8 cellular contexts compared by ENCODE assay signal in genomic region chr12:120470150-120470817, GRCh38. TPM values are rescaled to one million over a fixed set of nuclear protein-coding genes. Genes with fewer than 3 reads are reported as not detected.
A peak's percentile ranks its signal among the peaks of the same experiment; 100 is the strongest.
DNase-seq lines count a peak whose midpoint lies in the region; ATAC-seq, FAIRE-seq and TF ChIP-seq lines count a peak whose summit lies in the region.

No MANE protein-coding gene starts in this region.

- FAIRE-seq in D721Med (lab: Jason Lieb, UNC), result no peak

- TF ChIP-seq CTCF in WI38 (IDR thresholded peaks at IDR 0.05; ENCODE audit: low read depth, low read length) (no peak), glutamatergic neuron (IDR thresholded peaks at IDR 0.05; ENCODE audit: partially characterized antibody, unreplicated experiment) (no peak), D721Med (IDR thresholded peaks at IDR 0.05; ENCODE audit: insufficient read depth, missing control alignments) (no peak)

- H3K27ac Mint-ChIP-seq in glutamatergic neuron (ENCODE audit: unreplicated experiment), result peak overlapping the region; percentile 36

- H3K4me3 ChIP-seq in WI38 (ENCODE audit: low read depth, low read length), result peak overlapping the region; percentile 60

- H3K9me3 Mint-ChIP-seq in glutamatergic neuron (ENCODE audit: unreplicated experiment), result no peaks in the 10 kb centered on the region

- peaks cover 12% of the 10 kb centered on the region for H3K4me1 Mint-ChIP-seq in glutamatergic neuron (ENCODE audit: low read depth, unreplicated experiment)

- ATAC-seq in HG03159 (IDR thresholded peaks at IDR 0.05; ENCODE audit: unreplicated experiment) (peak; percentile 8), sciatic nerve (peak; percentile 54)

- peak; percentile 42 for DNase-seq in NCI-H146 (lab: John Stamatoyannopoulos, UW)
- no peak for DNase-seq in NCI-H146 treated with DMSO at 0.1 percent for 48 hours (lab: John Stamatoyannopoulos, UW; ENCODE audit: unreplicated experiment)
- no peak for DNase-seq in glutamatergic neuron
- no peak for DNase-seq in sciatic nerve (ENCODE audit: low spot score)
- DNase-seq in D721Med (ENCODE audit: insufficient read length, low spot score), result no peak
- no peak for DNase-seq in central memory CD4-positive, alpha-beta T cell

- H3K36me3 Mint-ChIP-seq in glutamatergic neuron (ENCODE audit: unreplicated experiment), result no peaks in the 10 kb centered on the region

- peak overlapping the region; percentile 96 for H3K4me3 Mint-ChIP-seq in glutamatergic neuron (ENCODE audit: unreplicated experiment)

- peaks cover 5% of the 10 kb centered on the region for H3K27me3 Mint-ChIP-seq in glutamatergic neuron (ENCODE audit: unreplicated experiment)

- intact Hi-C loops in sciatic nerve (cut with DNase I), result no loop called here

RNA-seq across cellular contexts. Expression of gene SRSF9, which starts 0.7 kb away (rescaled TPM):
- total RNA-seq in glutamatergic neuron (ENCODE audit: unreplicated experiment) (210 TPM), sciatic nerve (99.2 TPM)

RNA-seq across cellular contexts. Expression of gene GATC, which starts 24.0 kb away (rescaled TPM):
- total RNA-seq in glutamatergic neuron (ENCODE audit: unreplicated experiment), result 16.8 TPM
- total RNA-seq in sciatic nerve, result 26.6 TPM

RNA-seq across cellular contexts. Expression of gene TRIAP1, which starts 24.1 kb away (rescaled TPM):
- 25.2 TPM for total RNA-seq in glutamatergic neuron (ENCODE audit: unreplicated experiment)
- total RNA-seq in sciatic nerve, result 12.9 TPM

RNA-seq across cellular contexts. Expression of gene DYNLL1, which starts 25.6 kb away (rescaled TPM):
- total RNA-seq in glutamatergic neuron (ENCODE audit: unreplicated experiment) (403 TPM), sciatic nerve (431 TPM)

RNA-seq across cellular contexts. Expression of gene COX6A1, which starts 32.4 kb away (rescaled TPM):
- total RNA-seq in glutamatergic neuron (ENCODE audit: unreplicated experiment) (405 TPM), sciatic nerve (165 TPM)
